1 cellular context compared by ENCODE assay signal in the genomic region with DNA sequence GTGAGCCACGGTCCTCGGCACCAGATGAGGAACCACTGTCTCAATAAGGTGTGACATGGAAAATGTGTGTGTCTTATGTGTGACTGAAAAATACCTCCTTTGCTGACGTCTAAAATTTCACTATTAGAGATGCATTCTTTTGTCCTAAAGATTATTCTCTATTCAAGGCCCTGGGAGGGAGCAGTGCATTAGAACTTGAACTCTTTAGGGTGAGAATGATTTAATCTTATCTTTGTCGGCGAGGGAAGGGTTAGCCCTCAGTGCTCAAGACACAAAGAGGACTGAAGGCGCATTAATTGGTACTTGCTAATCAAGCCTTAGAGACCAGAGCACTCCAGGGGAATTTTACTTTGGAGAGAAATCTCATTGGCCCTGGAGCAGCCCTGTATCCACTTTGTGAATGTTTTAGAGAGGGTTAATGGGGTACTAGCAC.
TF ChIP-seq lines count a peak whose summit lies in the region.

No MANE protein-coding gene starts in this region.

TF ChIP-seq in WTC11, 78 proteins besides CTCF, POLR2A, EP300 and RAD21 (continued from another document):
- no peak for TF ChIP-seq SMAD4 (CRISPR knock-in tag; IDR thresholded peaks at IDR 0.05)
TF ChIP-seq in WTC11: peak in this region for 0.
